ENCODE assay signal across 8 cellular contexts in the genomic region with DNA sequence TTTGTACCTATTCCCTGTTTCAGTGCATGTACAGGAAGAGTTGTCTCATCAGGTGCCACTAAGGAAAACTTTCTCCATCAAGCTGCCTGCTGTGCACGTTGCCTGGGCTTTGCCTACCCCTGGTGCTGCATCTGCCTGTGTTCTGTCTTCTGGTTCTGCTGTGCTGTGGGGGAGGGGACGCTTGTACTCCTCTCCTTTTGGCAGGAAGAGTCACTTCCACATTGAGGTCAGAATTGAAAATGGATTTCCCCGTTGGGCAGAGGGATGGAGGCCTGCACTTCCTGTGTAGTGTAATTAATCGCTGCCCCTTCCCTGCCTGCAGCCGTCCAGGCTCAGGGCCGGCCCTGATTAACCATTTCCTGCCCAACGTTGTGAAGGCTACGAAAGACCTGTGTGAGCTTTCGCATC.
A peak's percentile ranks its signal among the peaks of the same experiment; 100 is the strongest.
DNase-seq lines count a peak whose midpoint lies in the region; ATAC-seq and TF ChIP-seq lines count a peak whose summit lies in the region.

No MANE protein-coding gene starts in this region.

- intact Hi-C loops in mucosa of descending colon (cut with DNase I, micrococcal nuclease): no loop called here

- H3K36me3 ChIP-seq in mucosa of descending colon (ENCODE audit: low read depth): no peaks in the 10 kb centered on the region

- no peak overlapping the region for H3K4me3 ChIP-seq in mucosa of descending colon

- no peak for TF ChIP-seq CTCF in mucosa of descending colon (IDR thresholded peaks at IDR 0.05)

- DNase-seq in C1 segment of cervical spinal cord (lab: John Stamatoyannopoulos, UW): peak in 11 of 14 donors; percentile 3 to 61 (median 30)
- DNase-seq in NCI-H774 (lab: John Stamatoyannopoulos, UW): peak; percentile 36
- DNase-seq in cerebellar cortex (ENCODE audit: low spot score): peak; percentile 16
- peak in 1 of 3 donors; percentile 56 for DNase-seq in mucosa of descending colon
- no peak for DNase-seq in kidney glomerular epithelial cell (lab: John Stamatoyannopoulos, UW)
- DNase-seq in NCI-H2171 treated with DMSO at 0.1 percent for 48 hours (lab: John Stamatoyannopoulos, UW): no peak

- H3K9me3 ChIP-seq in mucosa of descending colon: no peaks in the 10 kb centered on the region

- ATAC-seq in GM19395 (IDR thresholded peaks at IDR 0.05; ENCODE audit: unreplicated experiment): peak; percentile 50
- peak; percentile 19 for ATAC-seq in mucosa of descending colon
- ATAC-seq in HG03280 (IDR thresholded peaks at IDR 0.05; ENCODE audit: unreplicated experiment): no peak

- no peaks in the 10 kb centered on the region for H3K4me1 ChIP-seq in mucosa of descending colon (ENCODE audit: low read depth)

Comparison
In these comparisons a context has a peak if more than half of its experiments do, and no peak if none do; other contexts are left out.
1. DNase-seq: peak in C1 segment of cervical spinal cord (11 of 14), NCI-H774 (single experiment) and cerebellar cortex (single experiment); none in kidney glomerular epithelial cell (single experiment) and NCI-H2171 treated with DMSO at 0.1 percent for 48 hours (single experiment).